In the genomic region with DNA sequence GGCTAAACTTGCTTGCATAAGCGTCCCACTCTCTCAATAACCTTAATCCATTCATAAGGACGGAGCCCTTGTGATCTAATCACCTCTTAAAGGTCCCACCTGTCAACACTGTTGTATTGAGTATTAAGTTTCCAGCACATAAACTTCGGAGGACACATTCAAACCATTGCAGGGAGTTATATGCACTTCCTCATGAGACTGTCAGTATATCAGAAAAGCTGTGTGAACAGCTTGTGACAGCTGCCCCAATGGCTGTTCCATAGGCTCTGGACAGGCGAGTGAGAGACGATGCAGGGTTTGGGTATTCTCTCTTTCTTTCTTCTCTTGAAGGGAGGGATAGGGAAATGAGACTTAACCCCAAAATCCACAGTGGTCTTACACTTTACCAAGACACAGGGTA, we compare ENCODE assay signal across 26 cellular contexts.
"Had no signal": no experiment of that assay in that cellular context is flagged by ENCODE, and none has a peak within 500 bp of the region (broad histone marks: within the 10 kb centered on the region; RNA-seq: fewer than 3 reads in every experiment).

No MANE protein-coding gene starts in this region.

- H3K9ac ChIP-seq: neural progenitor cell, parathyroid adenoma had no signal

- H3K4me2 ChIP-seq: neural progenitor cell had no signal

- H3K9me3 ChIP-seq: gastrocnemius medialis, left lung, mucosa of descending colon, thoracic aorta, transverse colon, upper lobe of right lung, uterus had no signal

- H3K79me2 ChIP-seq: parathyroid adenoma had no signal

- H3K27ac Mint-ChIP-seq: mesothelial cell of epicardium; naive thymus-derived CD4-positive, alpha-beta T cell; nephron; neural progenitor cell; progenitor cell of endocrine pancreas; stimulated activated effector memory CD8-positive, alpha-beta T cell treated with anti-CD3 and anti-CD28 coated beads, Interleukin-12 subunit alpha, Interleukin-12 subunit beta, amount 100 ng/mL, for 72 hours; stimulated activated naive CD8-positive, alpha-beta T cell treated with anti-CD3 and anti-CD28 coated beads, Interleukin-15, Interleukin-2, amounts not matched to agents 100 ng/mL and 50 ng/mL, for 24 hours had no signal

- DNase-seq: dorsolateral prefrontal cortex; effector CD4-positive, alpha-beta T cell; foreskin fibroblast; gastrocnemius medialis; head of caudate nucleus; kidney; left lung; mesenchymal stem cell; mucosa of descending colon; naive thymus-derived CD4-positive, alpha-beta T cell; stimulated activated CD4-positive, alpha-beta T cell treated with anti-CD3 and anti-CD28 coated beads, Interleukin-2, amount 100 ng/mL, for 24 hours; stimulated activated CD4-positive, alpha-beta T cell treated with anti-CD3 and anti-CD28 coated beads, Interleukin-4, amount 100 ng/mL, for 24 hours; transverse colon; upper lobe of right lung; uterus had no signal

- H3K4me3 ChIP-seq: dorsolateral prefrontal cortex, gastrocnemius medialis, left lung, mucosa of descending colon, neural progenitor cell, thoracic aorta, transverse colon, upper lobe of right lung, uterus had no signal

- ATAC-seq: esophagus mucosa; gastrocnemius medialis; left lung; mucosa of descending colon; naive thymus-derived CD4-positive, alpha-beta T cell; sciatic nerve; stimulated activated effector memory CD8-positive, alpha-beta T cell treated with anti-CD3 and anti-CD28 coated beads, Interleukin-12 subunit alpha, Interleukin-12 subunit beta, amount 100 ng/mL, for 72 hours; upper lobe of right lung had no signal

- H3K4me1 Mint-ChIP-seq: stimulated activated effector memory CD8-positive, alpha-beta T cell treated with anti-CD3 and anti-CD28 coated beads, Interleukin-12 subunit alpha, Interleukin-12 subunit beta, amount 100 ng/mL, for 72 hours had no signal

- H3K36me3 ChIP-seq: gastrocnemius medialis, left lung, neural progenitor cell, thoracic aorta, transverse colon, upper lobe of right lung, uterus had no signal

- H3K4me1 ChIP-seq: gastrocnemius medialis, left lung, parathyroid adenoma, transverse colon, uterus had no signal

- H3K9me3 Mint-ChIP-seq: neural progenitor cell; stimulated activated naive CD8-positive, alpha-beta T cell treated with anti-CD3 and anti-CD28 coated beads, Interleukin-15, Interleukin-2, amounts not matched to agents 100 ng/mL and 50 ng/mL, for 24 hours had no signal

- H3K27me3 ChIP-seq: dorsolateral prefrontal cortex, gastrocnemius medialis, left lung, neural progenitor cell, transverse colon, upper lobe of right lung, uterus had no signal

- H3K27ac ChIP-seq: dorsolateral prefrontal cortex, epithelial cell of prostate, gastrocnemius medialis, left lung, neural progenitor cell, parathyroid adenoma, thoracic aorta, transverse colon, upper lobe of right lung, uterus had no signal

- H3K27me3 Mint-ChIP-seq: naive thymus-derived CD4-positive, alpha-beta T cell; stimulated activated naive CD8-positive, alpha-beta T cell treated with anti-CD3 and anti-CD28 coated beads, Interleukin-15, Interleukin-2, amounts not matched to agents 100 ng/mL and 50 ng/mL, for 24 hours had no signal

- H3K4me3 Mint-ChIP-seq: mesothelial cell of epicardium; naive thymus-derived CD4-positive, alpha-beta T cell; nephron; neural progenitor cell; stimulated activated effector memory CD8-positive, alpha-beta T cell treated with anti-CD3 and anti-CD28 coated beads, Interleukin-12 subunit alpha, Interleukin-12 subunit beta, amount 100 ng/mL, for 72 hours; stimulated activated naive CD8-positive, alpha-beta T cell treated with anti-CD3 and anti-CD28 coated beads, Interleukin-15, Interleukin-2, amounts not matched to agents 100 ng/mL and 50 ng/mL, for 24 hours had no signal

- H3K36me3 Mint-ChIP-seq: mesothelial cell of epicardium; neural progenitor cell; stimulated activated effector memory CD8-positive, alpha-beta T cell treated with anti-CD3 and anti-CD28 coated beads, Interleukin-12 subunit alpha, Interleukin-12 subunit beta, amount 100 ng/mL, for 72 hours had no signal
